10 cellular contexts compared by ENCODE assay signal in the genomic region with DNA sequence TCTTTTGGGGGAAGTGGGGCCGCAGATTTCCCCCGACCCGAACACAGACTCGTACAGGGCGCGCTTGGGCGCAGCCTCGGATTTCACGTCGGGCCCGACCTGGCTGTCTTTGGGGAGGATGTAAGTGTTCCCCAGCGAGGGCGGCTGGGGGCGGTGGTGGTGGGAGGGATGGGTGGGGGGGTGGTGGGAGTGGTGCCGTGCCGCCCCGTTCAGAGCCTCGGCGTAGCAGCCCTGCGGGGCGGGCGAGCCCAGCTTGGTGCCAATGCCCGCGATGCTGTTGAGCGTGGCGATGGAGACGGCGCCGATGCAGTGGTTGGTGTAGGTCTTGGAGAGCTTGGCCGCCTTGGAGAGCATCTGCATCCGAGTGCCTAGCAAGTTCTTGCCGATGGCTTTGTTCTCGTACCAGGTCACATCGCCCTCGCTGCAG. TPM values are rescaled to one million over a fixed set of nuclear protein-coding genes. Genes with fewer than 3 reads are reported as not detected.
DNase-seq lines count a peak whose midpoint lies in the region; ATAC-seq, FAIRE-seq and TF ChIP-seq lines count a peak whose summit lies in the region.
"Had no signal": no experiment of that assay in that cellular context is flagged by ENCODE, and none has a peak within 500 bp of the region (broad histone marks: within the 10 kb centered on the region; RNA-seq: fewer than 3 reads in every experiment).

No MANE protein-coding gene starts in this region.

- peaks cover 21% of the 10 kb centered on the region for H3K4me1 Mint-ChIP-seq in activated T-cell treated with anti-CD3 and anti-CD28 coated beads, Interleukin-2, amount 50 U/mL, for 72 hours (ENCODE audit: low read depth)

- intact Hi-C loops in HepG2 (cut with micrococcal nuclease; ENCODE audit: unreplicated experiment): loop anchor here (5.0 kb wide), 1 partner anchor 60 kb away; no protein-coding TSS in a partner anchor
- intact Hi-C loops in testis (cut with DNase I; ENCODE audit: low total_unique reads): no loop called here

- no peaks in the 10 kb centered on the region for H3K9me3 Mint-ChIP-seq in activated T-cell treated with anti-CD3 and anti-CD28 coated beads, Interleukin-2, amount 50 U/mL, for 72 hours

- TF ChIP-seq EP300 in HepG2 (IDR thresholded peaks at IDR 0.05; ENCODE audit: low read depth in 2 of 2, low read length in 2 of 2): no peak
- no peak for TF ChIP-seq EP300 in HepG2 (CRISPR knock-in tag; IDR thresholded peaks at IDR 0.05; ENCODE audit: borderline replicate concordance)

- peaks cover 54% of the 10 kb centered on the region for H3K4me1 ChIP-seq in HepG2 (ENCODE audit: insufficient read depth, low read length)
- H3K4me1 ChIP-seq in testis: peaks cover 15% of the 10 kb centered on the region
- H3K4me1 ChIP-seq: SJCRH30 had no signal

- H3K9me3 ChIP-seq in HepG2 (ENCODE audit: low read length) (no peaks in the 10 kb centered on the region), testis (no peaks in the 10 kb centered on the region)
- H3K9me3 ChIP-seq: SJCRH30 had no signal

- BruUV-seq in HepG2 (replicated peaks; lab: Mats Ljungman, UMichigan): no TSS peak

- H3K79me2 ChIP-seq in HepG2 (ENCODE audit: insufficient read depth, low read length): no peaks in the 10 kb centered on the region

- no peak for FAIRE-seq in HepG2 (lab: Jason Lieb, UNC)

- CTCF ChIA-PET in HepG2 (lab: Yijun Ruan, JAX; ENCODE audit: low intra/inter-chr PET ratio, low total read pairs): no interaction called here

- H3K4me3 ChIP-seq in choroid plexus epithelial cell (ENCODE audit: low read depth, low read length) (peak overlapping the region; percentile 81), HepG2 (replicated peaks in 1 of 3; ENCODE audit: insufficient read depth in 1 of 3, low read depth in 2 of 3, low read length in 3 of 3) (no peak overlapping the region; a peak in 1 of 6 replicates), testis (peak overlapping the region; percentile 70 to 73)
- H3K4me3 ChIP-seq: SJCRH30 had no signal

- ATAC-seq in activated T-cell treated with anti-CD3 and anti-CD28 coated beads, Interleukin-2, amount 50 U/mL, for 72 hours (replicated peaks in 1 of 2): no peak
- ATAC-seq in HepG2: no peak

- H3K27me3 Mint-ChIP-seq in activated T-cell treated with anti-CD3 and anti-CD28 coated beads, Interleukin-2, amount 50 U/mL, for 72 hours (ENCODE audit: low read depth): peaks cover 17% of the 10 kb centered on the region

- no peak for TF ChIP-seq CTCF in choroid plexus epithelial cell (conservative IDR thresholded peaks at IDR 0.05; ENCODE audit: low read depth, low read length)
- TF ChIP-seq CTCF in HepG2 (CRISPR knock-in tag; IDR thresholded peaks at IDR 0.05): no peak
- no peak for TF ChIP-seq CTCF in testis (IDR thresholded peaks at IDR 0.05)

- in situ Hi-C loops in HepG2 (cut with HindIII; ENCODE audit: extremely low pct_ligation_motif_present, low pct_unique_long_range_greater_than_20kb): loop anchor here (25.0 kb wide), 1 partner anchor 110 kb away; no protein-coding TSS in a partner anchor

- H3K36me3 Mint-ChIP-seq in activated T-cell treated with anti-CD3 and anti-CD28 coated beads, Interleukin-2, amount 50 U/mL, for 72 hours (ENCODE audit: insufficient read depth in 2 of 2): peaks cover 0 to 2% of the 10 kb centered on the region in 2 donors

- H3K27me3 ChIP-seq in HepG2 (ENCODE audit: control insufficient read depth in 1 of 2, insufficient read depth in 2 of 2, low read length in 2 of 2): peaks cover 3 to 21% of the 10 kb centered on the region in 2 experiments; a peak in 4 of 5 replicates
- H3K27me3 ChIP-seq in testis: no peaks in the 10 kb centered on the region
- H3K27me3 ChIP-seq: SJCRH30 had no signal

- H3K27ac ChIP-seq in HepG2 (ENCODE audit: extremely low read length, insufficient read depth, low read length): no peak overlapping the region
- no peak overlapping the region for H3K27ac ChIP-seq in testis
- no peak overlapping the region for H3K27ac ChIP-seq in substantia nigra (ENCODE audit: low read depth, low read length, poor library complexity, severe bottlenecking)
- H3K27ac ChIP-seq: SJCRH30 had no signal

- no peaks in the 10 kb centered on the region for H4K20me1 ChIP-seq in HepG2 (ENCODE audit: insufficient read depth, low read length)

- peak overlapping the region; percentile 88 to 91 for H3K4me3 Mint-ChIP-seq in activated T-cell treated with anti-CD3 and anti-CD28 coated beads, Interleukin-2, amount 50 U/mL, for 72 hours

- H3K27ac Mint-ChIP-seq in activated T-cell treated with anti-CD3 and anti-CD28 coated beads, Interleukin-2, amount 50 U/mL, for 72 hours: no peak overlapping the region

- no peak for DNase-seq in activated T-cell treated with anti-CD3 and anti-CD28 coated beads, Interleukin-2, amount 50 U/mL, for 72 hours
- no peak for DNase-seq in activated T-cell treated with anti-CD3 and anti-CD28 coated beads, Interleukin-2, amount 50 U/mL, for 1 hour
- DNase-seq in choroid plexus epithelial cell (ENCODE audit: low read depth) (no peak), HepG2 (ENCODE audit: low spot score) (no peak), testis (peak; percentile 15), substantia nigra (lab: John Stamatoyannopoulos, UW) (no peak), DMS153 (lab: John Stamatoyannopoulos, UW) (no peak), NCI-H2227 (lab: John Stamatoyannopoulos, UW; ENCODE audit: unreplicated experiment) (no peak)
- DNase-seq: amniotic stem cell, SJCRH30 had no signal

- peak overlapping the region; percentile 92; the same call in 1 of the 2 replicates for H3K4me2 ChIP-seq in HepG2 (ENCODE audit: low read depth, low read length)

- H3K36me3 ChIP-seq in HepG2 (replicated peaks in 1 of 2; ENCODE audit: control insufficient read depth in 1 of 2, insufficient read depth in 2 of 2, low read length in 2 of 2) (no peaks in the 10 kb centered on the region), testis (ENCODE audit: low read depth, missing control alignments) (no peaks in the 10 kb centered on the region)
- H3K36me3 ChIP-seq: SJCRH30 had no signal

- WGBS in HepG2 (ENCODE audit: low lambda C conversion rate): over 99% methylated on average over 25 of the region's 35 CpGs
- WGBS in testis, 2 donors: 54 to 85% methylated on average over 6 to 34 of the region's 35 CpGs

- no peak for TF ChIP-seq POLR2A in HepG2 (IDR thresholded peaks at IDR 0.05; ENCODE audit: insufficient read depth in 1 of 2, low read depth in 2 of 2, low read length in 2 of 2)
- no peak for TF ChIP-seq POLR2A in testis (IDR thresholded peaks at IDR 0.05)

- no peak for TF ChIP-seq RAD21 in HepG2 (CRISPR knock-in tag; IDR thresholded peaks at IDR 0.05)

- no peak overlapping the region for H2AFZ ChIP-seq in HepG2 (ENCODE audit: low read length)

- H3K9ac ChIP-seq in HepG2 (ENCODE audit: insufficient read depth, low read depth, low read length): no peak overlapping the region

- POLR2A ChIA-PET in HepG2 (lab: Yijun Ruan, JAX): no interaction called here

TF ChIP-seq in HepG2, 621 proteins besides CTCF, POLR2A, EP300 and RAD21:
- no peak for TF ChIP-seq RFX3 (CRISPR knock-in tag; IDR thresholded peaks at IDR 0.05)
- TF ChIP-seq HNRNPL (IDR thresholded peaks at IDR 0.05; ENCODE audit: low read depth, low read length): 0 out of 2 replicates have a peak, but pooled peaks have one; percentile 47
- TF ChIP-seq TGIF2 (CRISPR knock-in tag; IDR thresholded peaks at IDR 0.05): no peak
- no peak for TF ChIP-seq ZFP37 (CRISPR knock-in tag; IDR thresholded peaks at IDR 0.05; ENCODE audit: borderline replicate concordance)

RNA-seq across cellular contexts. Expression of a gene that starts 1.5 kb away (rescaled TPM):
- total RNA-seq in activated T-cell treated with anti-CD3 and anti-CD28 coated beads, Interleukin-2, amount 50 U/mL, for 72 hours: 1 to 10 TPM; 6.0 to 7.6 TPM
- total RNA-seq in HepG2 (2016; rRNA removed; fragmentation: Illumina TruSeq; extraction: Trizol): 4.5 and 6.8 TPM in 2 replicates
- 1.2 and 1.3 TPM in 2 replicates for total RNA-seq in HepG2 (2016; cell fraction: cytosol; rRNA removed; fragmentation: Illumina TruSeq; extraction: Trizol; ENCODE audit: low read depth)
- total RNA-seq in HepG2 (2016; cell fraction: insoluble cytoplasmic fraction; rRNA removed; fragmentation: Illumina TruSeq; extraction: Trizol): 4.7 and 5.9 TPM in 2 replicates
- 3.6 TPM in 2 replicates for total RNA-seq in HepG2 (2016; cell fraction: membrane; rRNA removed; fragmentation: Illumina TruSeq; extraction: Trizol)
- total RNA-seq in HepG2 (2016; cell fraction: nucleus; rRNA removed; fragmentation: Illumina TruSeq; extraction: Trizol): 5.6 and 7.3 TPM in 2 replicates
- 2.5 and 2.7 TPM in 2 replicates for polyA plus RNA-seq in HepG2 (2011; rRNA removed)
- polyA plus RNA-seq in HepG2 (2011; cell fraction: cytosol; rRNA removed): 1.6 and 2.1 TPM in 2 replicates
- polyA plus RNA-seq in HepG2 (2011; cell fraction: nucleus; rRNA removed): 5.0 and 6.6 TPM in 2 replicates
- 3.6 and 4.4 TPM in 2 replicates for polyA plus RNA-seq in HepG2 (2012)
- 0.93 and 1.1 TPM in 2 replicates for polyA plus RNA-seq in HepG2 (2016; cell fraction: cytosol; fragmentation: Illumina TruSeq; extraction: Trizol; ENCODE audit: low read depth)
- 4.7 and 7.0 TPM in 2 replicates for polyA plus RNA-seq in HepG2 (2016; cell fraction: insoluble cytoplasmic fraction; fragmentation: Illumina TruSeq; extraction: Trizol; ENCODE audit: low read depth)
- 2.7 and 2.9 TPM in 2 replicates for polyA plus RNA-seq in HepG2 (2016; cell fraction: membrane; fragmentation: Illumina TruSeq; extraction: Trizol; ENCODE audit: low read depth)
- 5.4 and 5.7 TPM in 2 replicates for polyA plus RNA-seq in HepG2 (2016; cell fraction: nucleus; fragmentation: Illumina TruSeq; extraction: Trizol; ENCODE audit: insufficient read depth, low read depth)
- polyA minus RNA-seq in HepG2 (2011; rRNA and poly(A)+ RNA removed; ENCODE audit: low replicate concordance): 10.7 and 12.3 TPM in 2 replicates
- polyA minus RNA-seq in HepG2 (2011; cell fraction: cytosol; rRNA and poly(A)+ RNA removed): 3.1 and 4.3 TPM in 2 replicates
- 16.1 and 17.7 TPM in 2 replicates for polyA minus RNA-seq in HepG2 (2011; cell fraction: nucleus; rRNA and poly(A)+ RNA removed)
- 10 to 100 TPM; 19.6 to 19.9 TPM for total RNA-seq in testis
- 13.1 TPM for polyA plus RNA-seq in testis (ENCODE audit: insufficient read depth, low read depth, low replicate concordance)

Comparison
In these comparisons a context has a peak if more than half of its experiments do, and no peak if none do; other contexts are left out.
1. H3K4me3 ChIP-seq: peak in choroid plexus epithelial cell (single experiment) and testis (2 of 2); none in HepG2 (0 of 3).